In genomic region chr9:18786936-18787658, GRCh38 we compare ENCODE assay signal across 18 cellular contexts.
DNase-seq lines count a peak whose midpoint lies in the region; ATAC-seq and TF ChIP-seq lines count a peak whose summit lies in the region.
"Had no signal": no experiment of that assay in that cellular context is flagged by ENCODE, and none has a peak within 500 bp of the region (broad histone marks: within the 10 kb centered on the region; RNA-seq: fewer than 3 reads in every experiment).

No MANE protein-coding gene starts in this region.

- no peak for TF ChIP-seq POLR2A in heart left ventricle (IDR thresholded peaks at IDR 0.05)
- no peak for TF ChIP-seq POLR2A in vagina (IDR thresholded peaks at IDR 0.05)

- H3K9me3 Mint-ChIP-seq in activated naive CD8-positive, alpha-beta T cell treated with anti-CD3 and anti-CD28 coated beads for 36 hours: no peaks in the 10 kb centered on the region
- H3K9me3 Mint-ChIP-seq: activated CD8-positive, alpha-beta T cell treated with anti-CD3 and anti-CD28 coated beads for 36 hours; nephron progenitor cell had no signal

- no peak overlapping the region for H3K4me3 Mint-ChIP-seq in activated naive CD8-positive, alpha-beta T cell treated with anti-CD3 and anti-CD28 coated beads for 36 hours
- H3K4me3 Mint-ChIP-seq: activated CD8-positive, alpha-beta T cell treated with anti-CD3 and anti-CD28 coated beads for 36 hours; nephron progenitor cell had no signal

- peaks cover 0 to 54% (median 24%) of the 10 kb centered on the region in 12 donors for H3K4me1 ChIP-seq in heart left ventricle
- H3K4me1 ChIP-seq in vagina: peaks cover 11% of the 10 kb centered on the region
- H3K4me1 ChIP-seq: foreskin keratinocyte had no signal

- WGBS in heart left ventricle, 4 donors: 32 to 54% (median 51%) methylated on average over 2 of the region's 2 CpGs

- intact Hi-C loops in heart left ventricle (cut with DNase I): loop anchor here in 1 of 10 donors (10.0 kb wide), 1 partner anchor 152 kb away; no protein-coding TSS in a partner anchor
- intact Hi-C loops in cardiac septum (cut with DNase I): loop anchor here (10.0 kb wide), 2 partner anchors 82 to 312 kb away; partner anchors contain the start of gene ADAMTSL1
- intact Hi-C loops in vagina (cut with DNase I): no loop called here

- H3K36me3 ChIP-seq in heart left ventricle: no peaks in the 10 kb centered on the region
- no peaks in the 10 kb centered on the region for H3K36me3 ChIP-seq in vagina

- H3K4me3 ChIP-seq in heart left ventricle (no peak overlapping the region), fibroblast of villous mesenchyme (ENCODE audit: low read depth, low read length) (no peak overlapping the region), vagina (no peak overlapping the region)

- no peaks in the 10 kb centered on the region for H3K27me3 ChIP-seq in heart left ventricle
- H3K27me3 ChIP-seq in vagina: no peaks in the 10 kb centered on the region
- H3K27me3 ChIP-seq: foreskin keratinocyte had no signal

- no peaks in the 10 kb centered on the region for H3K4me1 Mint-ChIP-seq in activated naive CD8-positive, alpha-beta T cell treated with anti-CD3 and anti-CD28 coated beads for 36 hours

- H3K27ac Mint-ChIP-seq in activated naive CD8-positive, alpha-beta T cell treated with anti-CD3 and anti-CD28 coated beads for 36 hours: no peak overlapping the region
- H3K27ac Mint-ChIP-seq: activated CD8-positive, alpha-beta T cell treated with anti-CD3 and anti-CD28 coated beads for 36 hours; nephron progenitor cell had no signal

- ATAC-seq in heart left ventricle: peak in 3 of 4 donors; percentile 20 to 55 (median 49)
- ATAC-seq in omental fat pad (ENCODE audit: low FRiP score): peak; percentile 39
- no peak for ATAC-seq in GM18909 (IDR thresholded peaks at IDR 0.05; ENCODE audit: poor library complexity, unreplicated experiment)
- ATAC-seq: activated CD8-positive, alpha-beta T cell treated with anti-CD3 and anti-CD28 coated beads for 36 hours; foreskin keratinocyte had no signal

- no peaks in the 10 kb centered on the region for H3K36me3 Mint-ChIP-seq in activated naive CD8-positive, alpha-beta T cell treated with anti-CD3 and anti-CD28 coated beads for 36 hours

- TF ChIP-seq CTCF in heart left ventricle (IDR thresholded peaks at IDR 0.05) (no peak), fibroblast of villous mesenchyme (IDR thresholded peaks at IDR 0.05; ENCODE audit: insufficient read depth, low read depth, low read length) (no peak), omental fat pad (IDR thresholded peaks at IDR 0.05) (no peak), vagina (IDR thresholded peaks at IDR 0.05) (no peak)

- no peak for DNase-seq in heart left ventricle
- no peak for DNase-seq in cardiac septum (ENCODE audit: low spot score)
- DNase-seq in fibroblast of villous mesenchyme (ENCODE audit: low read depth): peak; percentile 74
- DNase-seq in omental fat pad (ENCODE audit: low spot score): no peak
- DNase-seq in vagina (ENCODE audit: extremely low spot score in 2 of 2): no peak
- DNase-seq in activated naive CD8-positive, alpha-beta T cell treated with anti-CD3 and anti-CD28 coated beads for 36 hours: no peak
- no peak for DNase-seq in SKM-1 treated with dmso at 0.1 percent for 144 hours (lab: John Stamatoyannopoulos, UW; ENCODE audit: unreplicated experiment)
- DNase-seq: ACHN; activated CD8-positive, alpha-beta T cell treated with anti-CD3 and anti-CD28 coated beads for 36 hours; activated effector memory CD4-positive, alpha-beta T cell treated with Interleukin-2 at 50 U/mL for 16 hours; Calu3; cerebellar nuclear complex; foreskin keratinocyte; kidney; NCI-H1436; NCI-H748 treated with DMSO at 0.1 percent for 48 hours; nephron progenitor cell had no signal

- H3K27me3 Mint-ChIP-seq in activated naive CD8-positive, alpha-beta T cell treated with anti-CD3 and anti-CD28 coated beads for 36 hours: peaks cover 4% of the 10 kb centered on the region

- peak overlapping the region; percentile 43 to 88 (median 75) for H3K27ac ChIP-seq in heart left ventricle
- peak overlapping the region; percentile 63 for H3K27ac ChIP-seq in vagina
- H3K27ac ChIP-seq: foreskin keratinocyte had no signal

- no peaks in the 10 kb centered on the region for H3K9me3 ChIP-seq in heart left ventricle
- no peaks in the 10 kb centered on the region for H3K9me3 ChIP-seq in vagina
